8 cellular contexts compared by ENCODE assay signal in the genomic region with DNA sequence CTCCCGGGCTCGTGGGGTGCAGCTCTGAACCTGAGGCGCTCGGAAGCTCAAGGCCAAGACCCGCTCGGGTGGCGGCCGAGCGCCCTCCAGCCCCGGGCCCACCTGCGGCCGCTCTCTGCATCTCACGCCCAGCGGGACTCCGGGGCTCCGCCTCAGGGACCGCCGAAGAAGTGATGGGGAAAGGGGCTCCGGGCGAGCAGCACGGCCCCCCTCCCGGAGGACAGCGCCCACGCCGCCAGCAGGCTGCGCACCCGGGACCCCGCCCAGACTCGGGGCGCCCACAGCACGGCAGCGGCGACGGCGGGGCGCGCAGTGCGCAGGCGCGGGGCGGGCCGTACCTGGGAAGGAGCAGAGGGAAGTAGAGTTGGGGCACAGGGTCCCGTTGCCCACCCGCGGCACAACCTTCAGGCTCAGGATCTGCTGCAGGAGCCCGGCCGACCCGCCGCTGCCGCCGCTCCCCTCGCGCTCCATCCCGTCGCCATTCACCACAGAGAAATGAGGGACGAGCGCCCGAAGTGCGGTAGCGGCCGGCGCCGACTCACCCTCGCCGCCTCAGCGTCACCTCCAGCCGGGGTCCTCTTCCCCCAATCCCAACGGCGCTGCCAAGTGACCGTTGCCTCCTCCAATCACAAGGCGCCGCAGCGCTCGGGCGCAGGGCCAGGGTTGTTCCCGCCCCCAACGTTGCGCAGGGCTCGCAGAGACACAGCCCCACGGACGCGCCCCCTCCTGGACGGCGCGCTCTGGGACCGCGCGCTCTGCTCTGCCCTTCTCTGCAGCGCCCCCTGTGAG. TPM values are rescaled to one million over a fixed set of nuclear protein-coding genes. Genes with fewer than 3 reads are reported as not detected.
DNase-seq lines count a peak whose midpoint lies in the region; ATAC-seq and TF ChIP-seq lines count a peak whose summit lies in the region.

Gene TMEM170A, minus strand, starts transcription at position 560 of the 789 bp plus-strand sequence. Its CDS starts 89 bp downstream, at position 471.

- H3K36me3 ChIP-seq in KOPT-K1 (ENCODE audit: insufficient read depth, low read length) (peaks cover 10% of the 10 kb centered on the region; the same call in 1 of the 2 replicates), Peyer's patch (no peaks in the 10 kb centered on the region), muscle layer of duodenum (ENCODE audit: control insufficient read depth in 1 of 2, insufficient read depth in 2 of 2, low read length in 2 of 2) (peaks cover 0 to 3% of the 10 kb centered on the region in 2 donors)

- peak; percentile 98 to 99 for TF ChIP-seq POLR2A in Peyer's patch (IDR thresholded peaks at IDR 0.05)

- peak; percentile 89 for ATAC-seq in GM21786 (IDR thresholded peaks at IDR 0.05; ENCODE audit: unreplicated experiment)
- peak; percentile 99 for ATAC-seq in esophagus mucosa

- H3K27me3 ChIP-seq in Peyer's patch (no peaks in the 10 kb centered on the region), muscle layer of duodenum (ENCODE audit: low read depth, low read length) (no peaks in the 10 kb centered on the region)

- H3K9me3 ChIP-seq in KOPT-K1 (ENCODE audit: insufficient read depth, low read length, poor library complexity, severe bottlenecking) = no peaks in the 10 kb centered on the region
- no peaks in the 10 kb centered on the region for H3K9me3 ChIP-seq in Peyer's patch
- H3K9me3 ChIP-seq in muscle layer of duodenum (ENCODE audit: control insufficient read depth in 1 of 2, low read length in 2 of 2) = no peaks in the 10 kb centered on the region

- H3K4me1 ChIP-seq in Peyer's patch = peaks cover 0 to 35% (median 2%) of the 10 kb centered on the region in 4 donors
- H3K4me1 ChIP-seq in muscle layer of duodenum (ENCODE audit: control insufficient read depth in 1 of 2, insufficient read depth in 2 of 2, low read length in 2 of 2) = peaks cover 15 to 19% of the 10 kb centered on the region in 2 donors

- peak within 1 kb of the TSS; percentile 87 to 97 (median 94) for H3K4me3 ChIP-seq in Peyer's patch
- peak within 1 kb of the TSS; percentile 59 to 91 for H3K4me3 ChIP-seq in muscle layer of duodenum (ENCODE audit: low read depth in 1 of 2, low read length in 2 of 2)

- H3K27ac ChIP-seq in KOPT-K1 (ENCODE audit: low read depth, low read length, poor library complexity, severe bottlenecking) = peak within 1 kb of the TSS; percentile 83
- peak within 1 kb of the TSS; percentile 96 to 98 (median 96) for H3K27ac ChIP-seq in Peyer's patch
- H3K27ac ChIP-seq in muscle layer of duodenum (ENCODE audit: low read length) = peak within 1 kb of the TSS; percentile 76

- peak; percentile 100 for TF ChIP-seq CTCF in Peyer's patch (IDR thresholded peaks at IDR 0.05)

- DNase-seq in Daoy (ENCODE audit: low read depth) (peak; percentile 99), Peyer's patch (peak; percentile 98 to 100 (median 100))
- DNase-seq in activated T-cell treated with anti-CD3 and anti-CD28 coated beads, Interleukin-2, amount 50 U/mL, for 48 hours = peak; percentile 99
- peak; percentile 94 to 98 for DNase-seq in stimulated activated CD8-positive, alpha-beta memory T cell treated with anti-CD3 and anti-CD28 coated beads, Interleukin-7, amount 100 ng/mL, for 4 hours (ENCODE audit: low read depth in 2 of 2)

RNA-seq across cellular contexts. Expression of gene TMEM170A, which starts in this region (rescaled TPM):
- total RNA-seq in Daoy (2014; rRNA removed; shearing (Covaris generic)) = 13.1 and 29.1 TPM in 2 replicates
- total RNA-seq in Peyer's patch (10 to 100 TPM; 37.1 to 95.1 (median 62.8) TPM), esophagus mucosa (11.1 TPM)

Comparison
In these comparisons a context has a peak if more than half of its experiments do, and no peak if none do; other contexts are left out.
1. Peak in every context shown above with its lines: DNase-seq, ATAC-seq, H3K4me3 ChIP-seq and H3K27ac ChIP-seq.